Comparison of ENCODE assay signal across 33 cellular contexts in genomic region chr6:106805771-106806170, GRCh38.
"Had no signal": no experiment of that assay in that cellular context is flagged by ENCODE, and none has a peak within 500 bp of the region (broad histone marks: within the 10 kb centered on the region; RNA-seq: fewer than 3 reads in every experiment).

No MANE protein-coding gene starts in this region.

- H3K36me3 ChIP-seq: adrenal gland, ascending aorta, brain microvascular endothelial cell, breast epithelium, cardiac muscle cell had no signal

- H3K27ac ChIP-seq: adrenal gland, ascending aorta, brain microvascular endothelial cell, breast epithelium, cardiac muscle cell had no signal

- H3K4me1 ChIP-seq: adrenal gland, ascending aorta, breast epithelium had no signal

- H3K4me3 ChIP-seq: adrenal gland, ascending aorta, body of pancreas, breast epithelium, cardiac muscle cell had no signal

- FAIRE-seq: astrocyte, bronchial epithelial cell had no signal

- ATAC-seq: activated naive CD4-positive, alpha-beta T cell treated with anti-CD3 and anti-CD28 coated beads, Interleukin-2, amount 50 U/mL, for 72 hours; activated naive CD8-positive, alpha-beta T cell treated with anti-CD3 and anti-CD28 coated beads, Interleukin-2, amount 50 U/mL, for 24 hours; activated T-cell treated with anti-CD3 and anti-CD28 coated beads, Interleukin-2, amount 50 U/mL, for 4 hours; activated T-cell treated with anti-CD3 and anti-CD28 coated beads, Interleukin-2, amount 50 U/mL, for 72 hours; activated T-helper 17 cell treated with anti-CD3 and anti-CD28 coated beads, Interleukin-2, amount 50 U/mL, for 72 hours; body of pancreas had no signal

- DNase-seq: activated effector memory CD4-positive, alpha-beta T cell treated with anti-CD3 and anti-CD28 coated beads, Interleukin-2, amount 50 U/mL, for 16 hours; activated effector memory CD4-positive, alpha-beta T cell treated with Interleukin-2 at 50 U/mL for 16 hours; activated gamma-delta T cell; activated gamma-delta T cell treated with Interleukin-2 at 50 U/mL for 16 hours; activated naive CD4-positive, alpha-beta T cell; activated naive CD4-positive, alpha-beta T cell treated with anti-CD3 and anti-CD28 coated beads for 36 hours; activated naive CD4-positive, alpha-beta T cell treated with anti-CD3 and anti-CD28 coated beads, Interleukin-2, amount 10 ng/mL, durations not matched to agents 7 days and 5 days; activated naive CD4-positive, alpha-beta T cell treated with anti-CD3 and anti-CD28 coated beads, Interleukin-2, amount 50 U/mL, for 16 hours; activated naive CD4-positive, alpha-beta T cell treated with Interleukin-2 at 50 U/mL for 16 hours; activated naive CD8-positive, alpha-beta T cell treated with anti-CD3 and anti-CD28 coated beads for 36 hours; activated naive CD8-positive, alpha-beta T cell treated with anti-CD3 and anti-CD28 coated beads, Interleukin-2, amount 10 ng/mL, durations not matched to agents 7 days and 5 days; activated naive CD8-positive, alpha-beta T cell treated with anti-CD3 and anti-CD28 coated beads, Interleukin-2, amount 50 U/mL, for 24 hours; activated T-cell treated with anti-CD3 and anti-CD28 coated beads, Interleukin-2, amount 50 U/mL, for 24 hours; activated T-cell treated with anti-CD3 and anti-CD28 coated beads, Interleukin-2, amount 50 U/mL, for 4 hours; activated T-cell treated with anti-CD3 and anti-CD28 coated beads, Interleukin-2, amount 50 U/mL, for 48 hours; activated T-cell treated with anti-CD3 and anti-CD28 coated beads, Interleukin-2, amount 50 U/mL, for 72 hours; adrenal gland; amniotic stem cell; amygdala; anterior cingulate cortex; aorta; body of pancreas; brain microvascular endothelial cell; caudate nucleus; central memory CD4-positive, alpha-beta T cell; cerebellar nuclear complex had no signal

- H3K27me3 ChIP-seq: adrenal gland, ascending aorta, body of pancreas, brain microvascular endothelial cell, breast epithelium, cardiac muscle cell had no signal
